ENCODE assay signal across 8 cellular contexts in the genomic region with DNA sequence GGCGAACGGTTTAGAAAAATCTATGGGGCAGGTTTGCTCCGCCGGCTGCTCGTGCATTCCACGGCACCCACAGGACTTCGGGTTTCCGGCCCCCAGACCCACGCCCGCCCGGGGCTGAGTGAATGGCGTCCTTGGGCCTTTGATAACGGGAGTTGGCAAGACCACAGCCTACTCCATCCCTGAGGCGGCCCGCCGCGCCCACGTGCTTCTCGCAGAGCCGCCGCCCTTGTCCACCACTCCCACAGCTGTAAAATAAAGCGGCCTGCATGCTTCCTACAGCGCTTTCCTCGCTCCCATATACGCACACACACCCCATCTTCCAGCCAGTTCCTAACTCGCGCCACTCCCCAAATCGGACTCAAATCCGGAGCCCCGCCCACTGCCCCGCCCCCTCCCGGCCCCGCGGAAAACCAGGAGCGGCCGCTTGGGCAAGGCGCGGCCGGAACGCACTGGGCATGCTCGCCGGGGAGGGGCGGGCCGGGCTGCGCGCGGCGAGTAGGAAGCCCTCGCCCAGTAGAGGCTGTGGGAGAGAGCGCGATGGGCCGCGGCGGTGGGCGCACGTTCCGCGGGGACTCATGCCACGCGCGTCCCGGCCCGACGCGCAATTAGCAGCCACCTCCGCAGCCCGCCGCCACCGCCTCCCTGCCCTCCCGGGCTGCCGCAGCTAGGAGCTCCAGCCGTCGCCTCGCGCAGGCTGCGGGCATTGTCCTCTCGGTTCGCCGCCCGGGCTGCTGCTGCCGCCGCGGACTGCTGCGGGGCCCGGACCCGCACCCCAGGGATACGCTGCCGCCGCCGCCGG. TPM values are rescaled to one million over a fixed set of nuclear protein-coding genes. Genes with fewer than 3 reads are reported as not detected.
A peak's percentile ranks its signal among the peaks of the same experiment; 100 is the strongest.
DNase-seq lines count a peak whose midpoint lies in the region; ATAC-seq and TF ChIP-seq lines count a peak whose summit lies in the region.

A gene (plus strand): TSS at position 513 of the 799 bp plus-strand sequence. CDS start 468 bp downstream, outside the sequence.

- no peaks in the 10 kb centered on the region for H3K9me3 ChIP-seq in Caco-2
- H3K9me3 ChIP-seq in PC-3 (ENCODE audit: low read length), result no peaks in the 10 kb centered on the region
- H3K9me3 ChIP-seq in esophagus (ENCODE audit: control insufficient read depth in 2 of 2, insufficient read depth in 1 of 2, low read depth in 1 of 2, low read length in 1 of 2), result no peaks in the 10 kb centered on the region
- no peaks in the 10 kb centered on the region for H3K9me3 ChIP-seq in muscle layer of colon (ENCODE audit: low read length)

- H3K79me2 ChIP-seq in PC-3 (ENCODE audit: low read length), result peaks cover 49% of the 10 kb centered on the region

- H3K9me2 ChIP-seq in PC-3 (replicated peaks; ENCODE audit: low read length), result no peaks in the 10 kb centered on the region

- DNase-seq in Caco-2 (peak; percentile 91 to 95), HUDEP-2 (lab: John Stamatoyannopoulos, UW; ENCODE audit: unreplicated experiment in 76 of 76) (peak; percentile 13 to 97 (median 92)), PC-3 (peak; percentile 94)
- DNase-seq in activated T-cell treated with anti-CD3 and anti-CD28 coated beads, Interleukin-2, amount 50 U/mL, for 24 hours, result peak; percentile 97
- peak; percentile 91 for DNase-seq in stimulated activated CD8-positive, alpha-beta memory T cell treated with anti-CD3 and anti-CD28 coated beads, Interleukin-7, amount 100 ng/mL, for 1 hour (ENCODE audit: low read depth in 2 of 2)

- peak within 1 kb of the TSS; percentile 78 for H2AFZ ChIP-seq in PC-3 (ENCODE audit: low read length)

- H3K27me3 ChIP-seq in Caco-2 (replicated peaks; ENCODE audit: control insufficient read depth, insufficient read depth, low read length) (no peaks in the 10 kb centered on the region), PC-3 (ENCODE audit: low read length) (no peaks in the 10 kb centered on the region), esophagus (ENCODE audit: control insufficient read depth in 1 of 2, insufficient read depth in 2 of 2, low read length in 2 of 2) (no peaks in the 10 kb centered on the region), muscle layer of colon (ENCODE audit: control insufficient read depth in 1 of 2, insufficient read depth in 2 of 2, low read length in 2 of 2) (no peaks in the 10 kb centered on the region)

- H3K4me1 ChIP-seq in Caco-2 (peaks cover 32% of the 10 kb centered on the region), PC-3 (ENCODE audit: insufficient read depth, low read length) (peaks cover 38% of the 10 kb centered on the region), esophagus (ENCODE audit: control insufficient read depth in 2 of 2, insufficient read depth in 2 of 2, low read length in 1 of 2) (no peaks in the 10 kb centered on the region), muscle layer of colon (ENCODE audit: insufficient read depth, low read length) (peaks cover 18% of the 10 kb centered on the region)

- intact Hi-C loops in Caco-2 (cut with micrococcal nuclease; ENCODE audit: unreplicated experiment), result loop anchor here (1.0 to 10.0 kb wide), 7 partner anchors 24 to 433 kb away; no protein-coding TSS in a partner anchor
- intact Hi-C loops in PC-3 (cut with micrococcal nuclease), result loop anchor here (1.0 to 10.0 kb wide), 10 partner anchors 22 to 743 kb away; no protein-coding TSS in a partner anchor

- no peaks in the 10 kb centered on the region for H3K9me3 Mint-ChIP-seq in Caco-2 (ENCODE audit: unreplicated experiment)
- H3K9me3 Mint-ChIP-seq in activated T-cell treated with anti-CD3 and anti-CD28 coated beads, Interleukin-2, amount 50 U/mL, for 24 hours, result no peaks in the 10 kb centered on the region

- H3K4me1 Mint-ChIP-seq in Caco-2 (ENCODE audit: low read depth, unreplicated experiment), result peaks cover 18% of the 10 kb centered on the region
- peaks cover 49% of the 10 kb centered on the region for H3K4me1 Mint-ChIP-seq in activated T-cell treated with anti-CD3 and anti-CD28 coated beads, Interleukin-2, amount 50 U/mL, for 24 hours (ENCODE audit: low read depth)

- H3K27ac Mint-ChIP-seq in Caco-2 (ENCODE audit: unreplicated experiment), result peak within 1 kb of the TSS; percentile 89
- peak within 1 kb of the TSS; percentile 98 for H3K27ac Mint-ChIP-seq in activated T-cell treated with anti-CD3 and anti-CD28 coated beads, Interleukin-2, amount 50 U/mL, for 24 hours

- peak within 1 kb of the TSS; percentile 95 for H3K4me2 ChIP-seq in PC-3 (ENCODE audit: low read length)

- H3F3A ChIP-seq in PC-3 (ENCODE audit: low read length, unreplicated experiment), result no peaks in the 10 kb centered on the region

- ATAC-seq in GM21381 (IDR thresholded peaks at IDR 0.05; ENCODE audit: unreplicated experiment) (peak; percentile 47), PC-3 (peak; percentile 55)

- H3K27ac ChIP-seq in PC-3 (ENCODE audit: low read length), result peak within 1 kb of the TSS; percentile 94
- peak within 1 kb of the TSS; percentile 97 to 100 for H3K27ac ChIP-seq in esophagus (ENCODE audit: low read depth in 2 of 2, low read length in 1 of 2)
- peak within 1 kb of the TSS; percentile 98 for H3K27ac ChIP-seq in muscle layer of colon (ENCODE audit: low read depth, low read length)

- no peaks in the 10 kb centered on the region for H3K36me3 ChIP-seq in Caco-2 (ENCODE audit: control insufficient read depth, insufficient read depth, low read length)
- H3K36me3 ChIP-seq in PC-3 (ENCODE audit: low read depth, low read length), result peaks cover 14% of the 10 kb centered on the region
- H3K36me3 ChIP-seq in esophagus (ENCODE audit: control insufficient read depth in 2 of 2, insufficient read depth in 2 of 2, low read length in 1 of 2), result no peaks in the 10 kb centered on the region
- H3K36me3 ChIP-seq in muscle layer of colon (ENCODE audit: insufficient read depth, low read length), result no peaks in the 10 kb centered on the region

- H3K4me3 ChIP-seq in Caco-2 (ENCODE audit: low read depth, low read length), result peak within 1 kb of the TSS; percentile 82
- peak within 1 kb of the TSS; percentile 95 for H3K4me3 ChIP-seq in PC-3 (ENCODE audit: low read length)
- H3K4me3 ChIP-seq in esophagus (ENCODE audit: low read depth in 1 of 2, low read length in 2 of 2), result peak within 1 kb of the TSS; percentile 95 to 96
- peak within 1 kb of the TSS; percentile 95 to 99 for H3K4me3 ChIP-seq in muscle layer of colon (ENCODE audit: low read depth in 1 of 2, low read length in 2 of 2)

- peaks cover 38% of the 10 kb centered on the region for H4K20me1 ChIP-seq in PC-3 (ENCODE audit: low read length)

- CTCF ChIA-PET in Caco-2 (lab: Charles Lee), result interaction anchor here (1.0 to 2.4 kb wide), 5 partner anchors 10 to 129 kb away, joined by 3 to 16 read pairs (median 4); no protein-coding TSS in a partner anchor
- CTCF ChIA-PET in PC-3 (lab: Charles Lee), result interaction anchor here (0.5 to 2.5 kb wide), 8 partner anchors 36 to 433 kb away, joined by 3 to 34 read pairs (median 4); no protein-coding TSS in a partner anchor

- H3K27me3 Mint-ChIP-seq in Caco-2 (ENCODE audit: insufficient read depth, unreplicated experiment), result no peaks in the 10 kb centered on the region
- H3K27me3 Mint-ChIP-seq in activated T-cell treated with anti-CD3 and anti-CD28 coated beads, Interleukin-2, amount 50 U/mL, for 24 hours, result no peaks in the 10 kb centered on the region

- H3K4me3 Mint-ChIP-seq in Caco-2 (ENCODE audit: unreplicated experiment), result peak within 1 kb of the TSS; percentile 93
- H3K4me3 Mint-ChIP-seq in activated T-cell treated with anti-CD3 and anti-CD28 coated beads, Interleukin-2, amount 50 U/mL, for 24 hours, result peak within 1 kb of the TSS; percentile 95

- POLR2A ChIA-PET in Caco-2 (lab: Charles Lee), result interaction anchor here (0.6 to 1.2 kb wide), 5 partner anchors 98 to 959 kb away, joined by 3 to 4 read pairs (median 4); a partner anchor contains a TSS
- POLR2A ChIA-PET in PC-3 (lab: Charles Lee; ENCODE audit: unreplicated experiment), result interaction anchor here (0.5 to 2.1 kb wide), 18 partner anchors 17 to 338 kb away, joined by 3 to 21 read pairs (median 6); no protein-coding TSS in a partner anchor

- peak within 1 kb of the TSS; percentile 90 for H3K9ac ChIP-seq in PC-3 (ENCODE audit: low read length)
- H3K9ac ChIP-seq in muscle layer of colon (ENCODE audit: low read length), result peak within 1 kb of the TSS; percentile 67

- TF ChIP-seq CTCF in Caco-2 (IDR thresholded peaks at IDR 0.05; ENCODE audit: insufficient read depth in 1 of 2, low read depth in 1 of 2, low read length in 1 of 2, severe bottlenecking in 1 of 2, unreplicated experiment in 1 of 2) (no peak), PC-3 (conservative IDR thresholded peaks at IDR 0.05; ENCODE audit: low read depth, low read length) (no peak)

- 0% methylated on average over 80 to 91 of the region's 91 CpGs for WGBS in esophagus, 2 donors

- BruUV-seq in Caco-2 (replicated peaks; lab: Mats Ljungman, UMichigan) (no TSS peak), PC-3 (replicated peaks; lab: Mats Ljungman, UMichigan) (no TSS peak)

- peaks cover 19% of the 10 kb centered on the region for H3K36me3 Mint-ChIP-seq in Caco-2 (ENCODE audit: insufficient read depth, unreplicated experiment)
- peaks cover 51% of the 10 kb centered on the region for H3K36me3 Mint-ChIP-seq in activated T-cell treated with anti-CD3 and anti-CD28 coated beads, Interleukin-2, amount 50 U/mL, for 24 hours (ENCODE audit: low read depth)

RNA-seq across cellular contexts. Expression of the gene that starts here (rescaled TPM):
- total RNA-seq in Caco-2 (2022) (11.5 and 13.2 TPM in 2 replicates), PC-3 (2014; rRNA removed) (37.8 and 41.4 TPM in 2 replicates)
- 10 to 100 TPM; 10.4 to 13.7 TPM for polyA plus RNA-seq in esophagus

Comparison
In these comparisons a context has a peak if more than half of its experiments do, and no peak if none do; other contexts are left out.
1. Peak in every context shown above with its lines: DNase-seq, ATAC-seq, H3K4me3 ChIP-seq and H3K27ac ChIP-seq.